Comparison of ENCODE assay signal across 32 cellular contexts in genomic region chr7:92366730-92367129, GRCh38.
A peak's percentile ranks its signal among the peaks of the same experiment; 100 is the strongest.
DNase-seq lines count a peak whose midpoint lies in the region; ATAC-seq and TF ChIP-seq lines count a peak whose summit lies in the region.
"Had no signal": no experiment of that assay in that cellular context is flagged by ENCODE, and none has a peak within 500 bp of the region (broad histone marks: within the 10 kb centered on the region; RNA-seq: fewer than 3 reads in every experiment).

No MANE protein-coding gene starts in this region.

- peaks cover 34 to 44% of the 10 kb centered on the region in 2 donors for H3K36me3 Mint-ChIP-seq in CD14-positive monocyte

- no peak overlapping the region for H3K4ac ChIP-seq in IMR-90 (ENCODE audit: low read depth, low read length)

- no peak overlapping the region for H4K91ac ChIP-seq in IMR-90 (ENCODE audit: insufficient read depth, low read depth, low read length)

- POLR2A ChIA-PET in IMR-90 (lab: Charles Lee; ENCODE audit: unreplicated experiment) = no interaction called here

- peak; percentile 24 for DNase-seq in AG09309 (ENCODE audit: low read depth)
- DNase-seq in IMR-90 = peak; percentile 24
- peak; percentile 20 for DNase-seq in brain microvascular endothelial cell
- peak; percentile 81 for DNase-seq in fibroblast of the aortic adventitia (ENCODE audit: low read depth)
- DNase-seq in activated CD4-positive, CD25-positive, alpha-beta regulatory T cell treated with anti-CD3 and anti-CD28 coated beads, Interleukin-2, amount 50 U/mL, for 72 hours = no peak
- no peak for DNase-seq in SHP77 treated with DMSO at 0.1 percent for 48 hours (lab: John Stamatoyannopoulos, UW)
- DNase-seq in CD14-positive monocyte (ENCODE audit: low spot score) = no peak
- DNase-seq: activated B cell treated with CpG ODN at 0.5 μM for 24 hours; activated CD8-positive, alpha-beta memory T cell treated with anti-CD3 and anti-CD28 coated beads, Interleukin-2, amount 10 ng/mL, durations not matched to agents 7 days and 5 days; activated naive CD4-positive, alpha-beta T cell treated with Interleukin-2 at 50 U/mL for 16 hours; activated T-cell treated with anti-CD3 and anti-CD28 coated beads, Interleukin-2, amount 50 U/mL, for 48 hours; amniotic stem cell; BE2C; COR-L47; heart left ventricle; kidney glomerular epithelial cell; NCI-H1092; NCI-H187; NCI-H2171 treated with DMSO at 0.1 percent for 48 hours; NCI-H524 treated with DMSO at 0.1 percent for 48 hours; nephron progenitor cell; pancreas; PC-3; SHP77; stimulated activated CD4-positive, alpha-beta T cell treated with anti-CD3 and anti-CD28 coated beads, Interleukin-1b, Interleukin-23, amount 100 ng/mL, for 48 hours; stomach had no signal

- no peak overlapping the region for H3K23ac ChIP-seq in IMR-90 (ENCODE audit: low read depth, low read length)

- H3K36me3 ChIP-seq in IMR-90 (ENCODE audit: control insufficient read depth, insufficient read depth, low read length) (peaks cover 11% of the 10 kb centered on the region), brain microvascular endothelial cell (replicated peaks) (peaks cover 17% of the 10 kb centered on the region)

- in situ Hi-C loops in IMR-90 (cut with MboI; ENCODE audit: low sequenced_read_pairs) = no loop called here
- in situ Hi-C loops in brain microvascular endothelial cell (cut with HindIII; ENCODE audit: low pct_ligation_motif_present, low sequenced_read_pairs) = no loop called here

- H3K27me3 ChIP-seq in IMR-90 (ENCODE audit: control insufficient read depth, insufficient read depth, low read length) (no peaks in the 10 kb centered on the region), brain microvascular endothelial cell (replicated peaks) (no peaks in the 10 kb centered on the region)
- H3K27me3 ChIP-seq: BE2C, heart left ventricle, pancreas, stomach, tibial nerve had no signal

- H2BK15ac ChIP-seq in IMR-90 (ENCODE audit: low read depth, low read length) = no peak overlapping the region

- H2BK20ac ChIP-seq in IMR-90 (ENCODE audit: low read depth, low read length) = no peak overlapping the region

- H4K5ac ChIP-seq in IMR-90 (ENCODE audit: low read depth, low read length) = no peak overlapping the region

- H3K4me1 ChIP-seq in IMR-90 (ENCODE audit: control insufficient read depth, insufficient read depth, low read length) = no peaks in the 10 kb centered on the region; the same call in 1 of the 2 replicates
- H3K4me1 ChIP-seq: A549, BE2C, pancreas, stomach, tibial nerve had no signal

- no peak overlapping the region for H3K27ac ChIP-seq in IMR-90 (ENCODE audit: insufficient read depth, low read length)
- no peak overlapping the region for H3K27ac ChIP-seq in brain microvascular endothelial cell
- H3K27ac ChIP-seq: A549, heart left ventricle, HL-60, pancreas, stomach, tibial nerve had no signal

- no peak overlapping the region for H3K4me2 ChIP-seq in IMR-90 (ENCODE audit: low read depth, low read length)
- H3K4me2 ChIP-seq: A549, smooth muscle cell had no signal

- H2BK5ac ChIP-seq in IMR-90 (ENCODE audit: low read depth, low read length, poor library complexity, severe bottlenecking) = no peak overlapping the region

- H3K4me3 ChIP-seq in AG09309 (ENCODE audit: control insufficient read depth, low read depth, low read length) (no peak overlapping the region), IMR-90 (ENCODE audit: insufficient read depth, low read depth, low read length) (no peak overlapping the region), brain microvascular endothelial cell (ENCODE audit: low read depth, low read length) (no peak overlapping the region), fibroblast of the aortic adventitia (ENCODE audit: low read depth, low read length) (no peak overlapping the region)
- H3K4me3 ChIP-seq: A549, heart left ventricle, lung, pancreas, smooth muscle cell, stomach, tibial nerve had no signal

- H2AK9ac ChIP-seq in IMR-90 (replicated peaks; ENCODE audit: low read depth, low read length, poor library complexity) = no peak overlapping the region

- H3K14ac ChIP-seq in IMR-90 (replicated peaks; ENCODE audit: low read depth, low read length) = no peak overlapping the region

- intact Hi-C loops in IMR-90 (cut with micrococcal nuclease) = no loop called here
- intact Hi-C loops in CD14-positive monocyte (cut with micrococcal nuclease) = no loop called here

- TF ChIP-seq CTCF in AG09309 (IDR thresholded peaks at IDR 0.05; ENCODE audit: control insufficient read depth, insufficient read depth, low read depth, low read length, missing control alignments) = no peak
- no peak for TF ChIP-seq CTCF in IMR-90 (conservative IDR thresholded peaks at IDR 0.05; ENCODE audit: low read depth, low read length)
- TF ChIP-seq CTCF in brain microvascular endothelial cell (IDR thresholded peaks at IDR 0.05; ENCODE audit: low read depth, low read length, missing control alignments) = no peak
- TF ChIP-seq CTCF in fibroblast of the aortic adventitia (IDR thresholded peaks at IDR 0.05; ENCODE audit: insufficient read depth, low read length) = no peak
- no peak for TF ChIP-seq CTCF in CD14-positive monocyte (IDR thresholded peaks at IDR 0.05)

- CTCF ChIA-PET in IMR-90 (lab: Yijun Ruan, JAX) = no interaction called here

- H2AK5ac ChIP-seq in IMR-90 (ENCODE audit: low read depth, low read length) = no peak overlapping the region

- no CpG with 5 or more reads among the region's 2 CpGs for WGBS in IMR-90 (ENCODE audit: extremely low coverage in 2 of 2, insufficient read length in 1 of 2), 2 experiments

- no peak overlapping the region for H2AFZ ChIP-seq in IMR-90 (replicated peaks; ENCODE audit: low read length, poor library complexity)

- H3K9me3 ChIP-seq in IMR-90 (ENCODE audit: control insufficient read depth, insufficient read depth, low read length) = no peaks in the 10 kb centered on the region
- H3K9me3 ChIP-seq: A549, BE2C, heart left ventricle, pancreas, stomach, tibial nerve had no signal

- no peak overlapping the region for H3K9ac ChIP-seq in IMR-90 (ENCODE audit: low read depth, low read length)

- TF ChIP-seq POLR2A in IMR-90 (IDR thresholded peaks at IDR 0.05; ENCODE audit: low read depth, low read length) = no peak

- no peak overlapping the region for H3K27ac Mint-ChIP-seq in CD14-positive monocyte
- H3K27ac Mint-ChIP-seq: activated B cell treated with CpG ODN at 0.5 μM for 24 hours; activated CD8-positive, alpha-beta memory T cell treated with anti-CD3 and anti-CD28 coated beads, Interleukin-2, amount 10 ng/mL, durations not matched to agents 7 days and 5 days; nephron progenitor cell had no signal

- no peak overlapping the region for H2BK120ac ChIP-seq in IMR-90 (ENCODE audit: low read depth, low read length)

- H3K9me3 Mint-ChIP-seq in CD14-positive monocyte = no peaks in the 10 kb centered on the region
- H3K9me3 Mint-ChIP-seq: activated B cell treated with CpG ODN at 0.5 μM for 24 hours, nephron progenitor cell had no signal

- ATAC-seq in IMR-90 (ENCODE audit: low read depth) (no peak), GM21367 (IDR thresholded peaks at IDR 0.05; ENCODE audit: unreplicated experiment) (no peak)
- ATAC-seq: A549; activated CD8-positive, alpha-beta memory T cell treated with anti-CD3 and anti-CD28 coated beads, Interleukin-2, amount 10 ng/mL, durations not matched to agents 7 days and 5 days; heart left ventricle; pancreas; PC-3 had no signal

- dilution Hi-C loops in IMR-90 (cut with HindIII; ENCODE audit: low sequenced_read_pairs, unreplicated experiment) = no loop called here

- H3K56ac ChIP-seq in IMR-90 (ENCODE audit: extremely low read depth, insufficient read depth, low read length) = no peak overlapping the region

- no peak for TF ChIP-seq RAD21 in IMR-90 (IDR thresholded peaks at IDR 0.05; ENCODE audit: low read length)

- no TSS peak for BruUV-seq in IMR-90 (replicated peaks; lab: Mats Ljungman, UMichigan)

- H4K20me1 ChIP-seq in IMR-90 (ENCODE audit: insufficient read depth, low read length) = no peaks in the 10 kb centered on the region

- H4K8ac ChIP-seq in IMR-90 (ENCODE audit: low read depth in 2 of 2, low read length in 2 of 2) = no peak overlapping the region

- no peak overlapping the region for H3K4me3 Mint-ChIP-seq in CD14-positive monocyte
- H3K4me3 Mint-ChIP-seq: activated B cell treated with CpG ODN at 0.5 μM for 24 hours; activated CD8-positive, alpha-beta memory T cell treated with anti-CD3 and anti-CD28 coated beads, Interleukin-2, amount 10 ng/mL, durations not matched to agents 7 days and 5 days; nephron progenitor cell had no signal

- no peaks in the 10 kb centered on the region for H3K79me1 ChIP-seq in IMR-90 (ENCODE audit: low read depth in 1 of 2, low read length in 2 of 2)

- H3K4me1 Mint-ChIP-seq in CD14-positive monocyte = no peaks in the 10 kb centered on the region
- H3K4me1 Mint-ChIP-seq: activated B cell treated with CpG ODN at 0.5 μM for 24 hours; activated CD8-positive, alpha-beta memory T cell treated with anti-CD3 and anti-CD28 coated beads, Interleukin-2, amount 10 ng/mL, durations not matched to agents 7 days and 5 days; nephron progenitor cell had no signal

- H3K18ac ChIP-seq in IMR-90 (ENCODE audit: low read depth, low read length) = no peak overlapping the region

- no peaks in the 10 kb centered on the region for H3K27me3 Mint-ChIP-seq in CD14-positive monocyte (ENCODE audit: low read depth in 3 of 3)
- H3K27me3 Mint-ChIP-seq: activated B cell treated with CpG ODN at 0.5 μM for 24 hours; activated CD8-positive, alpha-beta memory T cell treated with anti-CD3 and anti-CD28 coated beads, Interleukin-2, amount 10 ng/mL, durations not matched to agents 7 days and 5 days had no signal

- H3K9me1 ChIP-seq in IMR-90 (ENCODE audit: insufficient read depth, low read length) = no peaks in the 10 kb centered on the region; the same call in 1 of the 2 replicates

TF ChIP-seq in IMR-90, 13 proteins besides CTCF, POLR2A, EP300 and RAD21:
- TF ChIP-seq CEBPB (IDR thresholded peaks at IDR 0.05; ENCODE audit: low read depth, low read length) (no peak), FOS (IDR thresholded peaks at IDR 0.05; ENCODE audit: low read depth, low read length) (no peak), CHD1 (IDR thresholded peaks at IDR 0.05; ENCODE audit: low read depth, low read length) (no peak), ELK1 (IDR thresholded peaks at IDR 0.05; ENCODE audit: borderline replicate concordance, low read depth, low read length) (no peak), RCOR1 (IDR thresholded peaks at IDR 0.05; ENCODE audit: insufficient replicate concordance, low read length) (no peak), MAFK (IDR thresholded peaks at IDR 0.05; ENCODE audit: low read depth, low read length) (no peak)

Comparison
In these comparisons a context has a peak if more than half of its experiments do, and no peak if none do; other contexts are left out.
1. DNase-seq: peak in AG09309 (single experiment), IMR-90 (single experiment), brain microvascular endothelial cell (single experiment) and fibroblast of the aortic adventitia (single experiment); none in activated CD4-positive, CD25-positive, alpha-beta regulatory T cell treated with anti-CD3 and anti-CD28 coated beads, Interleukin-2, amount 50 U/mL, for 72 hours (single experiment), SHP77 treated with DMSO at 0.1 percent for 48 hours (single experiment) and CD14-positive monocyte (single experiment).